1 cellular context compared by ENCODE assay signal in genomic region chr4:153527690-153528089, GRCh38.
TF ChIP-seq lines count a peak whose summit lies in the region.

No MANE protein-coding gene starts in this region.

TF ChIP-seq in GM12878, 131 proteins besides CTCF, POLR2A, EP300 and RAD21:
- no peak for TF ChIP-seq E4F1 (IDR thresholded peaks at IDR 0.05; ENCODE audit: borderline replicate concordance, partially characterized antibody)
- TF ChIP-seq MEF2B (IDR thresholded peaks at IDR 0.05; ENCODE audit: partially characterized antibody, poor library complexity, severe bottlenecking), result no peak
- no peak for TF ChIP-seq ZBTB40 (IDR thresholded peaks at IDR 0.05; ENCODE audit: borderline replicate concordance)
- no peak for TF ChIP-seq RAD51 (IDR thresholded peaks at IDR 0.05)
- no peak for TF ChIP-seq CREB1 (IDR thresholded peaks at IDR 0.05; ENCODE audit: low read depth)
- TF ChIP-seq MYC (IDR thresholded peaks at IDR 0.05; ENCODE audit: insufficient read depth, insufficient read length, insufficient replicate concordance, low read length, severe bottlenecking), result no peak
- no peak for TF ChIP-seq PAX8 (IDR thresholded peaks at IDR 0.05)
- no peak for TF ChIP-seq ZNF592 (IDR thresholded peaks at IDR 0.05)
- TF ChIP-seq MXI1 (IDR thresholded peaks at IDR 0.05; ENCODE audit: low read depth, low read length), result no peak
- TF ChIP-seq SUPT20H (IDR thresholded peaks at IDR 0.05; ENCODE audit: borderline replicate concordance, control insufficient read depth, low read depth, low read length), result no peak
- TF ChIP-seq ZNF217 (IDR thresholded peaks at IDR 0.05), result no peak
- no peak for TF ChIP-seq ZNF384 (IDR thresholded peaks at IDR 0.05; ENCODE audit: borderline replicate concordance, low read depth, low read length)
- no peak for TF ChIP-seq NBN (IDR thresholded peaks at IDR 0.05)
- TF ChIP-seq ETV6 (conservative IDR thresholded peaks at IDR 0.05 in 1 of 2, IDR thresholded peaks at IDR 0.05 in 1 of 2; ENCODE audit: borderline replicate concordance in 1 of 2, low read depth in 1 of 2), result no peak
- TF ChIP-seq STAT1 (conservative IDR thresholded peaks at IDR 0.05), result no peak
- no peak for TF ChIP-seq ZBTB11 (CRISPR knock-in tag; IDR thresholded peaks at IDR 0.05)
- no peak for TF ChIP-seq KLF5 (IDR thresholded peaks at IDR 0.05; ENCODE audit: partially characterized antibody)
